Comparison of ENCODE assay signal across 30 cellular contexts in genomic region chr16:12435730-12436129, GRCh38.
DNase-seq lines count a peak whose midpoint lies in the region; ATAC-seq and TF ChIP-seq lines count a peak whose summit lies in the region.
"Had no signal": no experiment of that assay in that cellular context is flagged by ENCODE, and none has a peak within 500 bp of the region (broad histone marks: within the 10 kb centered on the region; RNA-seq: fewer than 3 reads in every experiment).

No MANE protein-coding gene starts in this region.

- CTCF ChIA-PET in activated naive CD4-positive, alpha-beta T cell treated with anti-CD3 and anti-CD28 coated beads for 36 hours (lab: Charles Lee) = interaction anchor here (0.6 to 1.6 kb wide), 2 partner anchors 337 to 341 kb away, joined by 3 read pairs; no protein-coding TSS in a partner anchor

- H3K79me2 ChIP-seq in neural progenitor cell (ENCODE audit: low read depth) = no peaks in the 10 kb centered on the region

- H4K20me1 ChIP-seq in neural progenitor cell (ENCODE audit: low read depth) = peaks cover 28% of the 10 kb centered on the region

- H3K9ac ChIP-seq in HUES64 (ENCODE audit: low read depth, low read length) = peak overlapping the region; percentile 56; the same call in 1 of the 2 replicates
- no peak overlapping the region for H3K9ac ChIP-seq in neural progenitor cell
- H3K9ac ChIP-seq: GM23248 had no signal

- H3K9me3 ChIP-seq in HUES64 (ENCODE audit: insufficient read depth, low read depth, low read length) = no peaks in the 10 kb centered on the region
- H3K9me3 ChIP-seq in neural progenitor cell (ENCODE audit: low read depth) = no peaks in the 10 kb centered on the region
- H3K9me3 ChIP-seq: BE2C, Caco-2, lower lobe of right lung, ovary, testis, uterus had no signal

- intact Hi-C loops in activated naive CD4-positive, alpha-beta T cell treated with anti-CD3 and anti-CD28 coated beads for 36 hours (cut with micrococcal nuclease) = no loop called here

- no peaks in the 10 kb centered on the region for H3K36me3 ChIP-seq in HUES64 (ENCODE audit: insufficient read depth, low read length)
- H3K36me3 ChIP-seq in neural progenitor cell = no peaks in the 10 kb centered on the region
- H3K36me3 ChIP-seq: BE2C, lower lobe of right lung, ovary, uterus had no signal

- H3K27ac ChIP-seq in HUES64 (ENCODE audit: low read depth, low read length) (no peak overlapping the region; the same call in 1 of the 2 replicates), neural progenitor cell (no peak overlapping the region)
- H3K27ac ChIP-seq: GM23248, lower lobe of right lung, ovary, testis, uterus had no signal

- peak overlapping the region; percentile 91 for H3K4me2 ChIP-seq in neural progenitor cell

- TF ChIP-seq CTCF in glutamatergic neuron (IDR thresholded peaks at IDR 0.05; ENCODE audit: partially characterized antibody, unreplicated experiment) (no peak), neural progenitor cell (IDR thresholded peaks at IDR 0.05) (no peak)

- H3K27ac Mint-ChIP-seq in glutamatergic neuron (ENCODE audit: unreplicated experiment) (peak overlapping the region; percentile 59), neural progenitor cell (no peak overlapping the region)
- no peak overlapping the region for H3K27ac Mint-ChIP-seq in activated naive CD4-positive, alpha-beta T cell treated with anti-CD3 and anti-CD28 coated beads for 36 hours
- H3K27ac Mint-ChIP-seq: activated CD4-positive, alpha-beta memory T cell treated with anti-CD3 and anti-CD28 coated beads, Interleukin-2, amount 10 ng/mL, durations not matched to agents 7 days and 5 days; dendritic cell treated with granulocyte-macrophage colony-stimulating factor and Interleukin-4, amounts not matched to agents 40 ng/mL and 50 ng/mL, for 4 days; stimulated activated naive CD8-positive, alpha-beta T cell treated with anti-CD3 and anti-CD28 coated beads, Interleukin-15, Interleukin-2, amounts not matched to agents 100 ng/mL and 50 ng/mL, for 24 hours; T-helper 17 cell had no signal

- H3K36me3 Mint-ChIP-seq in glutamatergic neuron (ENCODE audit: unreplicated experiment) = no peaks in the 10 kb centered on the region
- H3K36me3 Mint-ChIP-seq in neural progenitor cell = no peaks in the 10 kb centered on the region
- peaks cover 5% of the 10 kb centered on the region for H3K36me3 Mint-ChIP-seq in activated naive CD4-positive, alpha-beta T cell treated with anti-CD3 and anti-CD28 coated beads for 36 hours (ENCODE audit: low read depth)

- H3K27me3 ChIP-seq in HUES64 (ENCODE audit: insufficient read depth, low read length) = no peaks in the 10 kb centered on the region
- peaks cover 31% of the 10 kb centered on the region for H3K27me3 ChIP-seq in neural progenitor cell
- H3K27me3 ChIP-seq: BE2C, ovary, testis, uterus had no signal

- H3F3A ChIP-seq in neural progenitor cell (ENCODE audit: low read depth) = peaks cover 3% of the 10 kb centered on the region

- H3K4me3 ChIP-seq in HUES64 (ENCODE audit: low read length) (peak overlapping the region; percentile 43), neural progenitor cell (peak overlapping the region; percentile 45)
- H3K4me3 ChIP-seq: GM23248, K562, lower lobe of right lung, ovary, testis, uterus had no signal

- H3K9me3 Mint-ChIP-seq in glutamatergic neuron (ENCODE audit: unreplicated experiment) = peaks cover 2% of the 10 kb centered on the region
- H3K9me3 Mint-ChIP-seq in neural progenitor cell = peaks cover 8% of the 10 kb centered on the region
- peaks cover 10% of the 10 kb centered on the region for H3K9me3 Mint-ChIP-seq in activated naive CD4-positive, alpha-beta T cell treated with anti-CD3 and anti-CD28 coated beads for 36 hours
- H3K9me3 Mint-ChIP-seq: activated CD4-positive, alpha-beta memory T cell treated with anti-CD3 and anti-CD28 coated beads, Interleukin-2, amount 10 ng/mL, durations not matched to agents 7 days and 5 days; dendritic cell treated with granulocyte-macrophage colony-stimulating factor and Interleukin-4, amounts not matched to agents 40 ng/mL and 50 ng/mL, for 4 days had no signal

- no peak for ATAC-seq in GM18498 (IDR thresholded peaks at IDR 0.05; ENCODE audit: unreplicated experiment)
- ATAC-seq: K562; lower lobe of right lung; naive thymus-derived CD8-positive, alpha-beta T cell; Panc1; SK-N-SH treated with all-trans-retinoic acid at 6 μM for 48 hours; T-helper 17 cell had no signal

- H3K27me3 Mint-ChIP-seq in glutamatergic neuron (ENCODE audit: unreplicated experiment) (peaks cover 7% of the 10 kb centered on the region), neural progenitor cell (ENCODE audit: insufficient read depth, low read depth) (no peaks in the 10 kb centered on the region)
- no peaks in the 10 kb centered on the region for H3K27me3 Mint-ChIP-seq in activated naive CD4-positive, alpha-beta T cell treated with anti-CD3 and anti-CD28 coated beads for 36 hours (ENCODE audit: low read depth)
- H3K27me3 Mint-ChIP-seq: activated CD4-positive, alpha-beta memory T cell treated with anti-CD3 and anti-CD28 coated beads, Interleukin-2, amount 10 ng/mL, durations not matched to agents 7 days and 5 days; dendritic cell treated with granulocyte-macrophage colony-stimulating factor and Interleukin-4, amounts not matched to agents 40 ng/mL and 50 ng/mL, for 4 days; naive thymus-derived CD8-positive, alpha-beta T cell; stimulated activated naive CD8-positive, alpha-beta T cell treated with anti-CD3 and anti-CD28 coated beads, Interleukin-15, Interleukin-2, amounts not matched to agents 100 ng/mL and 50 ng/mL, for 24 hours; T-helper 17 cell had no signal

- 83% methylated on average over 13 of the region's 13 CpGs for WGBS in HUES64

- H3K4me3 Mint-ChIP-seq in glutamatergic neuron (ENCODE audit: unreplicated experiment) = peak overlapping the region; percentile 30
- H3K4me3 Mint-ChIP-seq in neural progenitor cell = peak overlapping the region; percentile 69
- no peak overlapping the region for H3K4me3 Mint-ChIP-seq in activated naive CD4-positive, alpha-beta T cell treated with anti-CD3 and anti-CD28 coated beads for 36 hours
- H3K4me3 Mint-ChIP-seq: activated CD4-positive, alpha-beta memory T cell treated with anti-CD3 and anti-CD28 coated beads, Interleukin-2, amount 10 ng/mL, durations not matched to agents 7 days and 5 days; dendritic cell treated with granulocyte-macrophage colony-stimulating factor and Interleukin-4, amounts not matched to agents 40 ng/mL and 50 ng/mL, for 4 days; naive thymus-derived CD8-positive, alpha-beta T cell; stimulated activated naive CD8-positive, alpha-beta T cell treated with anti-CD3 and anti-CD28 coated beads, Interleukin-15, Interleukin-2, amounts not matched to agents 100 ng/mL and 50 ng/mL, for 24 hours; T-helper 17 cell had no signal

- H3K4me1 ChIP-seq in HUES64 (ENCODE audit: insufficient read depth, low read length) (peaks cover 12% of the 10 kb centered on the region), neural progenitor cell (peaks cover 14% of the 10 kb centered on the region)
- H3K4me1 ChIP-seq: BE2C, Caco-2, lower lobe of right lung, testis, uterus had no signal

- H2AFZ ChIP-seq in neural progenitor cell (replicated peaks) = no peak overlapping the region
- H2AFZ ChIP-seq: GM23248 had no signal

- DNase-seq in DMS153 (lab: John Stamatoyannopoulos, UW) (peak; percentile 23), glutamatergic neuron (no peak), neural progenitor cell (ENCODE audit: low spot score) (no peak), cortex of kidney (lab: John Stamatoyannopoulos, UW) (no peak)
- DNase-seq in stimulated activated CD4-positive, alpha-beta T cell treated with anti-CD3 and anti-CD28 coated beads, Interleukin-2, amount 100 ng/mL, for 48 hours = no peak
- DNase-seq in activated naive CD4-positive, alpha-beta T cell treated with anti-CD3 and anti-CD28 coated beads for 36 hours = no peak
- DNase-seq: activated CD4-positive, alpha-beta memory T cell treated with anti-CD3 and anti-CD28 coated beads, Interleukin-2, amount 10 ng/mL, durations not matched to agents 7 days and 5 days; activated CD4-positive, CD25-positive, alpha-beta regulatory T cell treated with anti-CD3 and anti-CD28 coated beads, Interleukin-2, amount 50 U/mL, for 72 hours; activated CD8-positive, alpha-beta memory T cell treated with anti-CD3 and anti-CD28 coated beads, Interleukin-2, amount 50 U/mL, for 4 hours; activated naive CD4-positive, alpha-beta T cell; BE2C; Caco-2; central memory CD4-positive, alpha-beta T cell; GM23248; lower lobe of right lung; NCI-H226; NCI-H526 treated with DMSO at 0.1 percent for 48 hours; ovary; Right ventricle myocardium superior; T-helper 17 cell; testis; uterus had no signal

- H3K4me1 Mint-ChIP-seq in glutamatergic neuron (ENCODE audit: low read depth, unreplicated experiment) = peaks cover 25% of the 10 kb centered on the region
- peaks cover 21% of the 10 kb centered on the region for H3K4me1 Mint-ChIP-seq in neural progenitor cell
- H3K4me1 Mint-ChIP-seq in activated naive CD4-positive, alpha-beta T cell treated with anti-CD3 and anti-CD28 coated beads for 36 hours (ENCODE audit: low read depth) = peaks cover 25% of the 10 kb centered on the region
- H3K4me1 Mint-ChIP-seq: activated CD4-positive, alpha-beta memory T cell treated with anti-CD3 and anti-CD28 coated beads, Interleukin-2, amount 10 ng/mL, durations not matched to agents 7 days and 5 days had no signal
